In genomic region chr10:3785849-3786290, GRCh38 we compare ENCODE assay signal across 1 cellular context.
TF ChIP-seq lines count a peak whose summit lies in the region.

No MANE protein-coding gene starts in this region.

TF ChIP-seq in H1, 55 proteins besides CTCF, POLR2A, EP300 and RAD21 (continued from another document):
- TF ChIP-seq USF2 (IDR thresholded peaks at IDR 0.05; ENCODE audit: low read length) (no peak), BACH1 (IDR thresholded peaks at IDR 0.05; ENCODE audit: low read length) (no peak), RNF2 (IDR thresholded peaks at IDR 0.05; ENCODE audit: borderline replicate concordance, low read depth, low read length, missing control alignments, poor library complexity, severe bottlenecking) (no peak), POLR2AphosphoS5 (IDR thresholded peaks at IDR 0.05; ENCODE audit: low read depth, low read length) (peak; percentile 82), HDAC2 (IDR thresholded peaks at IDR 0.05; ENCODE audit: borderline replicate concordance in 1 of 2, low read depth in 2 of 2, low read length in 2 of 2) (no peak), BCL11A (IDR thresholded peaks at IDR 0.05; ENCODE audit: low read depth in 2 of 2, low read length in 2 of 2) (no peak), FOSL1 (IDR thresholded peaks at IDR 0.05; ENCODE audit: insufficient read depth, low read depth, low read length) (no peak), KDM1A (IDR thresholded peaks at IDR 0.05; ENCODE audit: borderline replicate concordance, low read length) (no peak), CBX8 (IDR thresholded peaks at IDR 0.05; ENCODE audit: borderline replicate concordance, low read depth, low read length) (no peak), ATF2 (IDR thresholded peaks at IDR 0.05; ENCODE audit: low read length) (no peak), SRF (IDR thresholded peaks at IDR 0.05; ENCODE audit: low read depth, low read length) (no peak), GABPA (IDR thresholded peaks at IDR 0.05; ENCODE audit: borderline replicate concordance, insufficient read depth, low read length) (no peak), ZNF274 (IDR thresholded peaks at IDR 0.05; ENCODE audit: borderline replicate concordance, extremely low read depth, low read length) (no peak), TCF12 (IDR thresholded peaks at IDR 0.05; ENCODE audit: low read depth, low read length) (no peak), YY1 (IDR thresholded peaks at IDR 0.05; ENCODE audit: low read depth, low read length) (0 out of 2 replicates have a peak, but pooled peaks have one; percentile 24), ATF3 (IDR thresholded peaks at IDR 0.05; ENCODE audit: insufficient read depth, low read depth, low read length) (no peak), KDM5A (IDR thresholded peaks at IDR 0.05; ENCODE audit: low read length) (no peak), SIN3A (conservative IDR thresholded peaks at IDR 0.05 in 1 of 2, IDR thresholded peaks at IDR 0.05 in 1 of 2; ENCODE audit: low read depth in 1 of 2, low read length in 2 of 2) (no peak), POU5F1 (IDR thresholded peaks at IDR 0.05; ENCODE audit: low read depth, low read length) (no peak), SP1 (IDR thresholded peaks at IDR 0.05; ENCODE audit: low read depth, low read length) (0 out of 2 replicates have a peak, but pooled peaks have one; percentile 10), GTF2F1 (IDR thresholded peaks at IDR 0.05; ENCODE audit: borderline replicate concordance, low read depth, low read length) (no peak), CREB1 (IDR thresholded peaks at IDR 0.05) (no peak), PHF8 (conservative IDR thresholded peaks at IDR 0.05; ENCODE audit: low read depth, low read length) (peak; percentile 18; the same call in 1 of the 2 replicates), JUND (IDR thresholded peaks at IDR 0.05; ENCODE audit: low read length) (no peak), TBP (IDR thresholded peaks at IDR 0.05; ENCODE audit: low read depth, low read length) (peak; percentile 13; the same call in 1 of the 2 replicates), SUZ12 (IDR thresholded peaks at IDR 0.05; ENCODE audit: low read length) (no peak), RFX5 (IDR thresholded peaks at IDR 0.05; ENCODE audit: borderline replicate concordance, low read depth, low read length) (no peak), SAP30 (IDR thresholded peaks at IDR 0.05; ENCODE audit: insufficient read depth, insufficient replicate concordance, low read length) (no peak), SIRT6 (IDR thresholded peaks at IDR 0.05; ENCODE audit: low read length) (no peak), RXRA (IDR thresholded peaks at IDR 0.05; ENCODE audit: insufficient read depth, low read depth, low read length) (no peak), ASH2L (IDR thresholded peaks at IDR 0.05; ENCODE audit: low read length) (no peak), CTBP2 (IDR thresholded peaks at IDR 0.05; ENCODE audit: borderline replicate concordance, insufficient read depth, insufficient read length, low read length) (no peak), CHD2 (IDR thresholded peaks at IDR 0.05; ENCODE audit: low read length) (no peak), SIX5 (IDR thresholded peaks at IDR 0.05; ENCODE audit: low read depth, low read length) (no peak), CEBPB (IDR thresholded peaks at IDR 0.05; ENCODE audit: low read depth, low read length) (no peak), EZH2 (IDR thresholded peaks at IDR 0.05; ENCODE audit: low read depth, low read length, severe bottlenecking) (no peak), CBX5 (IDR thresholded peaks at IDR 0.05; ENCODE audit: low read depth, low read length) (no peak), NANOG (IDR thresholded peaks at IDR 0.05; ENCODE audit: insufficient read depth, low read depth, low read length, poor library complexity, severe bottlenecking) (no peak), JUN (IDR thresholded peaks at IDR 0.05; ENCODE audit: low read depth, low read length) (no peak), RBBP5 (IDR thresholded peaks at IDR 0.05; ENCODE audit: borderline replicate concordance, low read depth, low read length) (0 out of 2 replicates have a peak, but pooled peaks have one; percentile 0), HDAC6 (IDR thresholded peaks at IDR 0.05; ENCODE audit: low read depth, low read length) (no peak), TAF1 (IDR thresholded peaks at IDR 0.05; ENCODE audit: low read depth, low read length) (no peak), KDM4A (IDR thresholded peaks at IDR 0.05; ENCODE audit: low read depth, low read length, severe bottlenecking) (peak; percentile 21), TEAD4 (IDR thresholded peaks at IDR 0.05; ENCODE audit: low read depth, low read length) (no peak), CHD7 (IDR thresholded peaks at IDR 0.05; ENCODE audit: insufficient replicate concordance, low read length) (no peak)
